Comparison of ENCODE assay signal across 8 cellular contexts in genomic region chr14:91858536-91859275, GRCh38. TPM values are rescaled to one million over a fixed set of nuclear protein-coding genes. Genes with fewer than 3 reads are reported as not detected.
DNase-seq lines count a peak whose midpoint lies in the region; ATAC-seq and TF ChIP-seq lines count a peak whose summit lies in the region.

No MANE protein-coding gene starts in this region.

- H3K36me3 Mint-ChIP-seq in activated CD8-positive, alpha-beta memory T cell treated with anti-CD3 and anti-CD28 coated beads, Interleukin-2, amount 10 ng/mL, durations not matched to agents 7 days and 5 days, result peaks cover 53% of the 10 kb centered on the region
- peaks cover 66% of the 10 kb centered on the region for H3K36me3 Mint-ChIP-seq in T-cell
- H3K36me3 Mint-ChIP-seq in osteocyte (ENCODE audit: unreplicated experiment), result no peaks in the 10 kb centered on the region

- peak; percentile 69 for DNase-seq in activated CD8-positive, alpha-beta memory T cell treated with anti-CD3 and anti-CD28 coated beads, Interleukin-2, amount 10 ng/mL, durations not matched to agents 7 days and 5 days
- no peak for DNase-seq in activated CD8-positive, alpha-beta memory T cell treated with anti-CD3 and anti-CD28 coated beads for 24 hours
- DNase-seq in T-cell (no peak), left ventricle myocardium inferior (no peak), osteocyte (ENCODE audit: extremely low spot score, unreplicated experiment) (no peak), NCI-H2107 (lab: John Stamatoyannopoulos, UW) (no peak)

- no peak for TF ChIP-seq CTCF in left ventricle myocardium inferior (IDR thresholded peaks at IDR 0.05; ENCODE audit: borderline replicate concordance)
- no peak for TF ChIP-seq CTCF in osteocyte (IDR thresholded peaks at IDR 0.05)

- POLR2A ChIA-PET in T-cell (lab: Charles Lee), result interaction anchor here (0.8 to 1.0 kb wide), 2 partner anchors 9 to 21 kb away, joined by 3 to 4 read pairs; no protein-coding TSS in a partner anchor

- no peaks in the 10 kb centered on the region for H3K9me3 ChIP-seq in left ventricle myocardium inferior (replicated peaks)

- peaks cover 34% of the 10 kb centered on the region for H3K27me3 ChIP-seq in left ventricle myocardium inferior (ENCODE audit: low read depth)

- no peak overlapping the region for H3K4me3 ChIP-seq in left ventricle myocardium inferior

- H3K4me1 ChIP-seq in left ventricle myocardium inferior, result peaks cover 8% of the 10 kb centered on the region

- H3K27ac ChIP-seq in left ventricle myocardium inferior (replicated peaks), result peak overlapping the region; percentile 12

- CTCF ChIA-PET in activated CD8-positive, alpha-beta memory T cell treated with anti-CD3 and anti-CD28 coated beads, Interleukin-2, amount 10 ng/mL, durations not matched to agents 7 days and 5 days (lab: Charles Lee), result interaction anchor here (0.9 to 1.8 kb wide), 14 partner anchors 9 to 209 kb away, joined by 3 to 10 read pairs (median 4); partner anchors contain the start of gene TC2N
- CTCF ChIA-PET in T-cell (lab: Charles Lee), result interaction anchor here in 1 of 2 donors (0.5 to 0.7 kb wide), 3 partner anchors 9 to 152 kb away, joined by 3 to 4 read pairs (median 3); partner anchors contain the start of gene TC2N

- H3K9me3 Mint-ChIP-seq in activated CD8-positive, alpha-beta memory T cell treated with anti-CD3 and anti-CD28 coated beads, Interleukin-2, amount 10 ng/mL, durations not matched to agents 7 days and 5 days (ENCODE audit: low read depth), result no peaks in the 10 kb centered on the region
- H3K9me3 Mint-ChIP-seq in T-cell (no peaks in the 10 kb centered on the region), osteocyte (ENCODE audit: unreplicated experiment) (no peaks in the 10 kb centered on the region)

- peak overlapping the region; percentile 12 for H3K4me3 Mint-ChIP-seq in activated CD8-positive, alpha-beta memory T cell treated with anti-CD3 and anti-CD28 coated beads, Interleukin-2, amount 10 ng/mL, durations not matched to agents 7 days and 5 days
- peak overlapping the region in 2 of 3 donors; percentile 3 to 86 for H3K4me3 Mint-ChIP-seq in T-cell
- no peak overlapping the region for H3K4me3 Mint-ChIP-seq in osteocyte (ENCODE audit: unreplicated experiment)

- H3K27me3 Mint-ChIP-seq in activated CD8-positive, alpha-beta memory T cell treated with anti-CD3 and anti-CD28 coated beads, Interleukin-2, amount 10 ng/mL, durations not matched to agents 7 days and 5 days, result no peaks in the 10 kb centered on the region
- no peaks in the 10 kb centered on the region for H3K27me3 Mint-ChIP-seq in T-cell
- H3K27me3 Mint-ChIP-seq in osteocyte (ENCODE audit: unreplicated experiment), result peaks cover 34% of the 10 kb centered on the region

- intact Hi-C loops in left ventricle myocardium inferior (cut with micrococcal nuclease), result no loop called here

- peaks cover 69% of the 10 kb centered on the region for H3K4me1 Mint-ChIP-seq in activated CD8-positive, alpha-beta memory T cell treated with anti-CD3 and anti-CD28 coated beads, Interleukin-2, amount 10 ng/mL, durations not matched to agents 7 days and 5 days
- peaks cover 94 to 96% (median 95%) of the 10 kb centered on the region in 3 donors for H3K4me1 Mint-ChIP-seq in T-cell
- H3K4me1 Mint-ChIP-seq in osteocyte (ENCODE audit: unreplicated experiment), result peaks cover 20% of the 10 kb centered on the region

- no peaks in the 10 kb centered on the region for H3K36me3 ChIP-seq in left ventricle myocardium inferior

- H3K27ac Mint-ChIP-seq in activated CD8-positive, alpha-beta memory T cell treated with anti-CD3 and anti-CD28 coated beads, Interleukin-2, amount 10 ng/mL, durations not matched to agents 7 days and 5 days, result peak overlapping the region; percentile 76
- H3K27ac Mint-ChIP-seq in T-cell, result peak overlapping the region; percentile 73 to 92
- no peak overlapping the region for H3K27ac Mint-ChIP-seq in osteocyte (ENCODE audit: unreplicated experiment)

- peak; percentile 88 for ATAC-seq in activated CD8-positive, alpha-beta memory T cell treated with anti-CD3 and anti-CD28 coated beads, Interleukin-2, amount 10 ng/mL, durations not matched to agents 7 days and 5 days
- peak; percentile 65 for ATAC-seq in HG02884 (IDR thresholded peaks at IDR 0.05; ENCODE audit: unreplicated experiment)
- ATAC-seq in T-cell (replicated peaks in 1 of 4), result peak in 3 of 4 experiments; percentile 39 to 43 (median 42)
- no peak for ATAC-seq in GM19023 (IDR thresholded peaks at IDR 0.05; ENCODE audit: unreplicated experiment)

RNA-seq across cellular contexts. Expression of gene TC2N, which starts 8.6 kb away (rescaled TPM):
- total RNA-seq in activated CD8-positive, alpha-beta memory T cell treated with anti-CD3 and anti-CD28 coated beads, Interleukin-2, amount 10 ng/mL, durations not matched to agents 7 days and 5 days, result 10 to 100 TPM; 46.3 to 86.0 TPM
- total RNA-seq in T-cell (100 to 1,000 TPM; 203 to 274 (median 243) TPM), left ventricle myocardium inferior (4.1 TPM), osteocyte (0.35 and 2.1 TPM in 2 replicates)
